9 cellular contexts compared by ENCODE assay signal in the genomic region with DNA sequence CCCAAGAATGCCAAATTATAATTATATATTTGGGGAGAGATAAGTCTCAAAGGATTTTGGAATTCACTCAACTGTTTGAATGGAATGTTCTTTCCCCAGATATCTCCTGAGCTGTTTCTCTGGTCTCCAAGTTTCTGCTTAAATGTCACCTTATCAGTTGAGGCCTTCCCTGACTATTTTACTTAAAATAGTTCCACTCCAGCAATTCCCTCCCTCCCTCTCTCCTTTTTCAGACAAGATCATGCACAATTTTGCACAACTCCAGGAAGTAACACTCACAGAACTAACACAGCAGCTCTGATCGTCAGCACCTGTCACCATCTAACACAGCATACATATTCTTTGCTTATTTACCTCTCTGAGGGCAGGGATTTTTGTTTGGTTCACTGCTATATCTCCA. TPM values are rescaled to one million over a fixed set of nuclear protein-coding genes. Genes with fewer than 3 reads are reported as not detected.
DNase-seq lines count a peak whose midpoint lies in the region; ATAC-seq and TF ChIP-seq lines count a peak whose summit lies in the region.
"Had no signal": no experiment of that assay in that cellular context is flagged by ENCODE, and none has a peak within 500 bp of the region (broad histone marks: within the 10 kb centered on the region; RNA-seq: fewer than 3 reads in every experiment).

No MANE protein-coding gene starts in this region.

- peak; percentile 41; the same call in 1 of the 3 replicates for ATAC-seq in DND-41 (ENCODE audit: insufficient read depth, low read depth)
- no peak for ATAC-seq in HG03442 (IDR thresholded peaks at IDR 0.05; ENCODE audit: unreplicated experiment)

- H2AFZ ChIP-seq in DND-41 (ENCODE audit: low read depth, low read length) (no peak overlapping the region), neural progenitor cell (replicated peaks) (no peak overlapping the region)

- peaks cover 2% of the 10 kb centered on the region for H3K9me3 Mint-ChIP-seq in neural progenitor cell

- H3K9ac ChIP-seq in DND-41 (ENCODE audit: low read depth, low read length), result no peak overlapping the region
- H3K9ac ChIP-seq in neural progenitor cell, result no peak overlapping the region

- peaks cover 42% of the 10 kb centered on the region for H3K36me3 ChIP-seq in DND-41 (ENCODE audit: insufficient read depth, low read length)
- H3K36me3 ChIP-seq in neural progenitor cell, result no peaks in the 10 kb centered on the region

- no peak overlapping the region for H3K4me3 Mint-ChIP-seq in neural progenitor cell

- H3K36me3 Mint-ChIP-seq in neural progenitor cell, result peaks cover 21% of the 10 kb centered on the region

- H3K4me3 ChIP-seq in DND-41 (ENCODE audit: low read depth in 1 of 2, low read length in 2 of 2), result no peak overlapping the region
- peak overlapping the region; percentile 40 for H3K4me3 ChIP-seq in coronary artery
- no peak overlapping the region for H3K4me3 ChIP-seq in neural progenitor cell

- H3K4me2 ChIP-seq in DND-41 (ENCODE audit: insufficient read depth, low read length) (peak overlapping the region; percentile 63; the same call in 1 of the 2 replicates), neural progenitor cell (peak overlapping the region; percentile 11)

- no peaks in the 10 kb centered on the region for H3K9me3 ChIP-seq in DND-41 (ENCODE audit: insufficient read depth, low read length, severe bottlenecking)
- H3K9me3 ChIP-seq in neural progenitor cell (ENCODE audit: low read depth), result no peaks in the 10 kb centered on the region

- TF ChIP-seq CTCF in DND-41 (IDR thresholded peaks at IDR 0.05; ENCODE audit: borderline replicate concordance, extremely low read depth, low read length, poor library complexity, severe bottlenecking), result no peak
- TF ChIP-seq CTCF in coronary artery (IDR thresholded peaks at IDR 0.05), result no peak
- no peak for TF ChIP-seq CTCF in neural progenitor cell (IDR thresholded peaks at IDR 0.05)

- H3K27me3 ChIP-seq in DND-41 (ENCODE audit: insufficient read depth, low read length, poor library complexity) (no peaks in the 10 kb centered on the region), neural progenitor cell (no peaks in the 10 kb centered on the region)

- H4K20me1 ChIP-seq in DND-41 (ENCODE audit: insufficient read depth, low read length), result peaks cover 58% of the 10 kb centered on the region
- peaks cover 62% of the 10 kb centered on the region for H4K20me1 ChIP-seq in neural progenitor cell (ENCODE audit: low read depth)

- peaks cover 37% of the 10 kb centered on the region for H3K4me1 Mint-ChIP-seq in neural progenitor cell

- H3K4me1 ChIP-seq in DND-41 (ENCODE audit: insufficient read depth, low read length), result peaks cover 70% of the 10 kb centered on the region
- peaks cover 41% of the 10 kb centered on the region for H3K4me1 ChIP-seq in neural progenitor cell

- H3K27ac ChIP-seq in DND-41 (ENCODE audit: low read length) (peak overlapping the region; percentile 64), coronary artery (peak overlapping the region; percentile 58 to 86), neural progenitor cell (no peak overlapping the region)

- H3F3A ChIP-seq in neural progenitor cell (ENCODE audit: low read depth), result no peaks in the 10 kb centered on the region

- H3K27ac Mint-ChIP-seq in neural progenitor cell, result no peak overlapping the region

- DNase-seq in DND-41 (no peak), NCI-H226 (peak; percentile 20), coronary artery (ENCODE audit: low spot score) (no peak), neural progenitor cell (ENCODE audit: low spot score) (no peak), Ammon's horn (ENCODE audit: low spot score) (no peak), NCI-H2029 treated with DMSO at 0.1 percent for 48 hours (lab: John Stamatoyannopoulos, UW) (no peak)
- no peak for DNase-seq in activated CD8-positive, alpha-beta memory T cell treated with anti-CD3 and anti-CD28 coated beads for 24 hours
- DNase-seq: stimulated activated CD4-positive, alpha-beta T cell treated with anti-CD3 and anti-CD28 coated beads, Interleukin-15, amount 100 ng/mL, for 24 hours had no signal

- peaks cover 4% of the 10 kb centered on the region for H3K27me3 Mint-ChIP-seq in neural progenitor cell (ENCODE audit: insufficient read depth, low read depth)

- H3K79me2 ChIP-seq in DND-41 (ENCODE audit: insufficient read depth, low read length) (peaks cover 100% of the 10 kb centered on the region), neural progenitor cell (ENCODE audit: low read depth) (peaks cover 100% of the 10 kb centered on the region)

RNA-seq across cellular contexts. Expression of a gene that starts 12.5 kb away (rescaled TPM):
- total RNA-seq in neural progenitor cell (ENCODE audit: low replicate concordance), result 25.2 and 45.1 TPM in 2 replicates
